Comparison of ENCODE assay signal across 29 cellular contexts in genomic region chr5:172694541-172694940, GRCh38. TPM values are rescaled to one million over a fixed set of nuclear protein-coding genes. Genes with fewer than 3 reads are reported as not detected.
DNase-seq lines count a peak whose midpoint lies in the region; ATAC-seq and TF ChIP-seq lines count a peak whose summit lies in the region.
"Had no signal": no experiment of that assay in that cellular context is flagged by ENCODE, and none has a peak within 500 bp of the region (broad histone marks: within the 10 kb centered on the region; RNA-seq: fewer than 3 reads in every experiment).

No MANE protein-coding gene starts in this region.

- H3K27me3 Mint-ChIP-seq in brain (peaks cover 9% of the 10 kb centered on the region), nephron (ENCODE audit: low read depth) (peaks cover 26% of the 10 kb centered on the region)
- H3K27me3 Mint-ChIP-seq: activated naive CD4-positive, alpha-beta T cell treated with anti-CD3 and anti-CD28 coated beads, Interleukin-2, amount 50 U/mL, for 24 hours; T-cell had no signal

- ATAC-seq in Right ventricle myocardium superior (ENCODE audit: poor library complexity) (no peak), HG03175 (IDR thresholded peaks at IDR 0.05; ENCODE audit: unreplicated experiment) (no peak)
- ATAC-seq: CD8-positive, alpha-beta T cell; sciatic nerve; T-cell had no signal

- 95% methylated on average over 8 of the region's 8 CpGs; no CpG with 5 or more reads in 1 of the 2 donors for WGBS in transverse colon (ENCODE audit: low coverage in 1 of 2), 2 donors

- H3K4me3 Mint-ChIP-seq in brain (no peak overlapping the region), nephron (no peak overlapping the region)
- H3K4me3 Mint-ChIP-seq: activated naive CD4-positive, alpha-beta T cell treated with anti-CD3 and anti-CD28 coated beads, Interleukin-2, amount 50 U/mL, for 24 hours; activated T-helper 1 cell treated with anti-CD3 and anti-CD28 coated beads, Interleukin-12 subunit alpha, Interleukin-12 subunit beta, Interleukin-2, Interleukin-4 antibody, amounts not matched to agents 30 ng/mL and 10 ng/mL and 1 ng/mL, durations not matched to agents 14 hours and 24 hours and 36 hours; CD8-positive, alpha-beta T cell; H9; T-cell had no signal

- in situ Hi-C loops in transverse colon (cut with MboI; ENCODE audit: low pct_ligation_motif_present in 1 of 4, low pct_unique_long_range_greater_than_20kb in 1 of 4, low sequenced_read_pairs in 3 of 4): loop anchor here in 1 of 4 donors (5.0 kb wide), 1 partner anchor 217 kb away; no protein-coding TSS in a partner anchor

- H3K36me3 ChIP-seq in cardiac muscle cell: no peaks in the 10 kb centered on the region
- no peaks in the 10 kb centered on the region for H3K36me3 ChIP-seq in transverse colon
- no peaks in the 10 kb centered on the region for H3K36me3 ChIP-seq in SJCRH30

- TF ChIP-seq EP300 in transverse colon (IDR thresholded peaks at IDR 0.05; ENCODE audit: low read depth): no peak

- TF ChIP-seq CTCF in cardiac muscle cell (IDR thresholded peaks at IDR 0.05; ENCODE audit: low read depth, low read length) (no peak), brain (conservative IDR thresholded peaks at IDR 0.05) (no peak), nephron (IDR thresholded peaks at IDR 0.05; ENCODE audit: unreplicated experiment in 3 of 3) (no peak), transverse colon (IDR thresholded peaks at IDR 0.05) (no peak)

- TF ChIP-seq POLR2A in transverse colon (IDR thresholded peaks at IDR 0.05): no peak

- no peaks in the 10 kb centered on the region for H3K36me3 Mint-ChIP-seq in brain
- H3K36me3 Mint-ChIP-seq in nephron (ENCODE audit: low read depth): no peaks in the 10 kb centered on the region
- H3K36me3 Mint-ChIP-seq: activated naive CD4-positive, alpha-beta T cell treated with anti-CD3 and anti-CD28 coated beads, Interleukin-2, amount 50 U/mL, for 24 hours; T-cell had no signal

- no peaks in the 10 kb centered on the region for H3K27me3 ChIP-seq in cardiac muscle cell
- no peaks in the 10 kb centered on the region for H3K27me3 ChIP-seq in transverse colon
- H3K27me3 ChIP-seq in SJCRH30: no peaks in the 10 kb centered on the region
- H3K27me3 ChIP-seq: testis had no signal

- H3K4me3 ChIP-seq in cardiac muscle cell (no peak overlapping the region), transverse colon (no peak overlapping the region), SJCRH30 (no peak overlapping the region)
- H3K4me3 ChIP-seq: lung, testis had no signal

- peak overlapping the region; percentile 99 for H3K27ac ChIP-seq in cardiac muscle cell
- peak overlapping the region; percentile 28 to 87 (median 79) for H3K27ac ChIP-seq in transverse colon
- no peak overlapping the region for H3K27ac ChIP-seq in SJCRH30

- H3K27ac Mint-ChIP-seq in brain: peak overlapping the region in 3 of 5 experiments; percentile 34 to 66 (median 48)
- H3K27ac Mint-ChIP-seq in nephron: peak overlapping the region in 2 of 3 experiments; percentile 60 to 84
- H3K27ac Mint-ChIP-seq: activated naive CD4-positive, alpha-beta T cell treated with anti-CD3 and anti-CD28 coated beads, Interleukin-2, amount 50 U/mL, for 24 hours; activated T-helper 1 cell treated with anti-CD3 and anti-CD28 coated beads, Interleukin-12 subunit alpha, Interleukin-12 subunit beta, Interleukin-2, Interleukin-4 antibody, amounts not matched to agents 30 ng/mL and 10 ng/mL and 1 ng/mL, durations not matched to agents 14 hours and 24 hours and 36 hours; CD8-positive, alpha-beta T cell had no signal

- H3K4me1 ChIP-seq in cardiac muscle cell (ENCODE audit: low read depth): peaks cover 31% of the 10 kb centered on the region
- H3K4me1 ChIP-seq in transverse colon: peaks cover 11 to 22% (median 16%) of the 10 kb centered on the region in 4 donors
- peaks cover 12% of the 10 kb centered on the region for H3K4me1 ChIP-seq in SJCRH30

- no peaks in the 10 kb centered on the region for H3K9me3 ChIP-seq in cardiac muscle cell (ENCODE audit: low read depth)
- no peaks in the 10 kb centered on the region for H3K9me3 ChIP-seq in transverse colon
- no peaks in the 10 kb centered on the region for H3K9me3 ChIP-seq in SJCRH30 (replicated peaks)
- H3K9me3 ChIP-seq: testis had no signal

- no peak for DNase-seq in cardiac muscle cell (ENCODE audit: low read depth in 1 of 2, low spot score in 1 of 2)
- no peak for DNase-seq in Right ventricle myocardium superior
- DNase-seq in transverse colon: no peak
- no peak for DNase-seq in SJCRH30
- DNase-seq in NCI-H146 treated with DMSO at 0.1 percent for 48 hours (lab: John Stamatoyannopoulos, UW; ENCODE audit: unreplicated experiment): no peak
- DNase-seq: activated CD4-positive, alpha-beta T cell treated with anti-CD3 and anti-CD28 coated beads, Interleukin-2, amount 50 U/mL, for 4 hours; activated CD4-positive, CD25-positive, alpha-beta regulatory T cell; amygdala; CD8-positive, alpha-beta T cell; central memory CD4-positive, alpha-beta T cell; DMS 273 treated with DMSO at 0.1 percent for 48 hours; H9; KBM-7; NCI-H1105; NCI-H2029; NCI-H2227 treated with DMSO at 0.1 percent for 48 hours; NCI-H526 treated with DMSO at 0.1 percent for 48 hours; posterior cingulate gyrus; stimulated activated CD4-positive, alpha-beta T cell treated with anti-CD3 and anti-CD28 coated beads, Interleukin-15, amount 100 ng/mL, for 24 hours; stimulated activated naive CD4-positive, alpha-beta T cell; T-cell; testis had no signal

- H3K4me1 Mint-ChIP-seq in brain (peaks cover 45% of the 10 kb centered on the region), nephron (peaks cover 43% of the 10 kb centered on the region)

- H3K9me3 Mint-ChIP-seq in brain (no peaks in the 10 kb centered on the region), nephron (no peaks in the 10 kb centered on the region)
- H3K9me3 Mint-ChIP-seq: activated naive CD4-positive, alpha-beta T cell treated with anti-CD3 and anti-CD28 coated beads, Interleukin-2, amount 50 U/mL, for 24 hours; activated T-helper 1 cell treated with anti-CD3 and anti-CD28 coated beads, Interleukin-12 subunit alpha, Interleukin-12 subunit beta, Interleukin-2, Interleukin-4 antibody, amounts not matched to agents 30 ng/mL and 10 ng/mL and 1 ng/mL, durations not matched to agents 14 hours and 24 hours and 36 hours; CD8-positive, alpha-beta T cell; H9; T-cell had no signal

- intact Hi-C loops in Right ventricle myocardium superior (cut with DNase I): loop anchor here (5.0 to 10.0 kb wide), 2 partner anchors 37 to 110 kb away; no protein-coding TSS in a partner anchor
- intact Hi-C loops in transverse colon (cut with DNase I; ENCODE audit: low total_unique reads): no loop called here

RNA-seq across cellular contexts. Expression of gene NEURL1B, which starts 53.5 kb away (rescaled TPM):
- total RNA-seq in cardiac muscle cell (32.7 and 55.8 TPM in 2 replicates), Right ventricle myocardium superior (28.8 TPM), transverse colon (100 to 1,000 TPM in 2 of 4 donors, 10 to 100 TPM in 2; 74.6 to 168 (median 94.5) TPM)
- polyA plus RNA-seq in cardiac muscle cell (4.6 and 7.6 TPM in 2 replicates), brain (ENCODE audit: insufficient read depth, low read depth, low replicate concordance) (40.1 TPM)
- 17.8 and 18.8 TPM in 2 replicates for total RNA-seq in SJCRH30 (2014; rRNA removed; shearing (Covaris generic))
